ENCODE assay signal across 1 cellular context in the genomic region with DNA sequence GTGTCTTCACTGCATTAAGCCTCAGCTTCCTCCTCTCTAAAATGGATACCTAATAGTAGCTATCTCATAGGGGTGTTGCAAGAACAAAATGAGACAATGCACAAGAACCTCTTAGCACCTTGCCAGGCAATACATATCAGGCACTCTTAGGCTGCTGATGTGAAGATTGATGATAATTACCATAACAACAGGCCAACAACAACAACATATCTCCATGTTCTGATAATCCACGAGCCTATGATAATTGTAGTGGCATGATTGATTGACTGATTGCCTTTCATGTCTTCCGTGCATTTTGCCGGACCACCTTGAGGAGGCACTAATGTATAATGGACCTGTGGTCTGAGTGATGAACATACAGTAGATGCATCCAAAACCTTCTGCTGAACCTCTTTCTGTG.
TF ChIP-seq lines count a peak whose summit lies in the region.

No MANE protein-coding gene starts in this region.

TF ChIP-seq in HepG2, 621 proteins besides CTCF, POLR2A, EP300 and RAD21:
- no peak for TF ChIP-seq CENPT (CRISPR knock-in tag; IDR thresholded peaks at IDR 0.05; ENCODE audit: low read depth)
- no peak for TF ChIP-seq NFE2L2 (IDR thresholded peaks at IDR 0.05; ENCODE audit: low read length)
- no peak for TF ChIP-seq ARNT2 (CRISPR knock-in tag; IDR thresholded peaks at IDR 0.05; ENCODE audit: low read depth)
- no peak for TF ChIP-seq ZNF891 (CRISPR knock-in tag; IDR thresholded peaks at IDR 0.05)
